In the genomic region with DNA sequence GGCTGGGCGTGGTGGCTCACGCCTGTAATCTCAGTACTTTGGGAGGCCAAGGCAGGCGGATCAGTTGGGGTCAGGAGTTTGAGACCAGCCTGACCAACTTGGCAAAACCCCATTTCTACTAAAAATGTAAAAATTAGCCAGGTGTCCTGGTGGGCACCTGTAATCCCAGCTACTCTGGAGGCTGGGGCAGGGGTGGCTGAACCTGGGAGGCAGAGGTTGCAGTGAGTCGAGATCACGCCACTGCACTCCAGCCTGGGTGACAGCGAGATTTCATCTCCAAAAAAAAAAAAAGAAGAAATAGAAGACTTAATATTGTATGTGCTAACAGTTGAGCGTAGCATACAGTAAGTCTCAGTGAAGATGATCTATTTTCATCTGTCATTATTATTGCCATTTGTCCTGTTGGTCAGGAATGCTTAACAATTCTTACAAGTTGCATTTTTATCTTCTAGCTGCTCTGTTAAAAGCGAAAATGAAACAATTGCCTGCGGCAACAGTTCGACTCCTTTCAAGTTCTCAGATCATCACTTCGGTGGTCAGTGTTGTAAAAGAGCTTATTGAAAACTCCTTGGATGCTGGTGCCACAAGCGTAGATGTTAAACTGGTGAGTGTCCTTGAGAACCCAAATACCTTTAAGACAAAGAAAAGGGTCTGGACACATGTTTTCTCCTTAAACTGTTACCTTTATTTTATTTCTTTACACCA, we compare ENCODE assay signal across 19 cellular contexts. TPM values are rescaled to one million over a fixed set of nuclear protein-coding genes. Genes with fewer than 3 reads are reported as not detected.
DNase-seq lines count a peak whose midpoint lies in the region; ATAC-seq lines count a peak whose summit lies in the region.
"Had no signal": no experiment of that assay in that cellular context is flagged by ENCODE, and none has a peak within 500 bp of the region (broad histone marks: within the 10 kb centered on the region; RNA-seq: fewer than 3 reads in every experiment).

No MANE protein-coding gene starts in this region.

- ATAC-seq in GM21526 (IDR thresholded peaks at IDR 0.05; ENCODE audit: low FRiP score, unreplicated experiment) = peak; percentile 60
- no peak for ATAC-seq in GM19397 (IDR thresholded peaks at IDR 0.05; ENCODE audit: unreplicated experiment)
- ATAC-seq: foreskin keratinocyte, left colon, mucosa of descending colon, SK-N-SH treated with all-trans-retinoic acid at 6 μM for 48 hours had no signal

- H3K4me3 Mint-ChIP-seq in activated CD4-positive, alpha-beta T cell treated with anti-CD3 and anti-CD28 coated beads, Interleukin-2, amount 10 ng/mL, durations not matched to agents 7 days and 5 days = peak overlapping the region; percentile 44
- H3K4me3 Mint-ChIP-seq in T-helper 2 cell treated with Interferon-gamma antibody and Interleukin-4, amounts not matched to agents 5 μg/mL and 100 μg/mL, for 36 hours = peak overlapping the region; percentile 33
- peak overlapping the region; percentile 75 to 92 (median 79) for H3K4me3 Mint-ChIP-seq in immature natural killer cell

- H3K36me3 Mint-ChIP-seq in activated CD4-positive, alpha-beta T cell treated with anti-CD3 and anti-CD28 coated beads, Interleukin-2, amount 10 ng/mL, durations not matched to agents 7 days and 5 days (ENCODE audit: low read depth) = peaks cover 38% of the 10 kb centered on the region
- H3K36me3 Mint-ChIP-seq in T-helper 2 cell treated with Interferon-gamma antibody and Interleukin-4, amounts not matched to agents 5 μg/mL and 100 μg/mL, for 36 hours (ENCODE audit: low read depth) = peaks cover 35% of the 10 kb centered on the region
- peaks cover 7 to 23% (median 11%) of the 10 kb centered on the region in 3 donors for H3K36me3 Mint-ChIP-seq in immature natural killer cell

- POLR2A ChIA-PET in activated CD4-positive, alpha-beta T cell treated with anti-CD3 and anti-CD28 coated beads, Interleukin-2, amount 10 ng/mL, durations not matched to agents 7 days and 5 days (lab: Charles Lee) = no interaction called here

- peaks cover 20% of the 10 kb centered on the region for H3K4me1 Mint-ChIP-seq in activated CD4-positive, alpha-beta T cell treated with anti-CD3 and anti-CD28 coated beads, Interleukin-2, amount 10 ng/mL, durations not matched to agents 7 days and 5 days
- H3K4me1 Mint-ChIP-seq in T-helper 2 cell treated with Interferon-gamma antibody and Interleukin-4, amounts not matched to agents 5 μg/mL and 100 μg/mL, for 36 hours (ENCODE audit: low read depth) = peaks cover 22% of the 10 kb centered on the region
- peaks cover 8 to 27% of the 10 kb centered on the region in 2 donors for H3K4me1 Mint-ChIP-seq in immature natural killer cell

- no peaks in the 10 kb centered on the region for H3K27me3 Mint-ChIP-seq in activated CD4-positive, alpha-beta T cell treated with anti-CD3 and anti-CD28 coated beads, Interleukin-2, amount 10 ng/mL, durations not matched to agents 7 days and 5 days
- H3K27me3 Mint-ChIP-seq in T-helper 2 cell treated with Interferon-gamma antibody and Interleukin-4, amounts not matched to agents 5 μg/mL and 100 μg/mL, for 36 hours (ENCODE audit: low read depth) = no peaks in the 10 kb centered on the region
- peaks cover 0 to 1% (median 0%) of the 10 kb centered on the region in 3 donors for H3K27me3 Mint-ChIP-seq in immature natural killer cell (ENCODE audit: low read depth in 3 of 3)
- H3K27me3 Mint-ChIP-seq: IgD-negative memory B cell had no signal

- no peaks in the 10 kb centered on the region for H3K9me3 Mint-ChIP-seq in activated CD4-positive, alpha-beta T cell treated with anti-CD3 and anti-CD28 coated beads, Interleukin-2, amount 10 ng/mL, durations not matched to agents 7 days and 5 days
- no peaks in the 10 kb centered on the region for H3K9me3 Mint-ChIP-seq in T-helper 2 cell treated with Interferon-gamma antibody and Interleukin-4, amounts not matched to agents 5 μg/mL and 100 μg/mL, for 36 hours
- no peaks in the 10 kb centered on the region for H3K9me3 Mint-ChIP-seq in immature natural killer cell
- H3K9me3 Mint-ChIP-seq: IgD-negative memory B cell had no signal

- H3K27ac Mint-ChIP-seq in activated CD4-positive, alpha-beta T cell treated with anti-CD3 and anti-CD28 coated beads, Interleukin-2, amount 10 ng/mL, durations not matched to agents 7 days and 5 days = peak overlapping the region; percentile 82
- H3K27ac Mint-ChIP-seq in T-helper 2 cell treated with Interferon-gamma antibody and Interleukin-4, amounts not matched to agents 5 μg/mL and 100 μg/mL, for 36 hours = no peak overlapping the region
- peak overlapping the region; percentile 93 to 99 (median 95) for H3K27ac Mint-ChIP-seq in immature natural killer cell

- CTCF ChIA-PET in activated CD4-positive, alpha-beta T cell treated with anti-CD3 and anti-CD28 coated beads, Interleukin-2, amount 10 ng/mL, durations not matched to agents 7 days and 5 days (lab: Charles Lee) = interaction anchor here (0.7 to 1.6 kb wide), 5 partner anchors 11 to 279 kb away, joined by 3 to 4 read pairs (median 3); a partner anchor contains a TSS

- DNase-seq in activated CD4-positive, alpha-beta T cell treated with anti-CD3 and anti-CD28 coated beads, Interleukin-2, amount 10 ng/mL, durations not matched to agents 7 days and 5 days = peak; percentile 11
- DNase-seq in activated CD4-positive, alpha-beta T cell treated with anti-CD3 and anti-CD28 coated beads, Interleukin-2, amount 50 U/mL, for 1 hour = no peak
- DNase-seq in T-helper 2 cell treated with Interferon-gamma antibody and Interleukin-4, amounts not matched to agents 5 μg/mL and 100 μg/mL, for 36 hours (ENCODE audit: low spot score) = no peak
- peak; percentile 49 to 59 (median 54) for DNase-seq in immature natural killer cell
- DNase-seq in NCI-H774 (lab: John Stamatoyannopoulos, UW) = no peak
- DNase-seq in NCI-H226 = no peak
- DNase-seq: activated CD4-positive, alpha-beta T cell treated with anti-CD3 and anti-CD28 coated beads, Interleukin-2, amount 50 U/mL, for 48 hours; activated gamma-delta T cell treated with Interleukin-2 at 50 U/mL for 16 hours; cortex of kidney; foreskin keratinocyte; left colon; mucosa of descending colon; NCI-H1105 treated with DMSO at 0.1 percent for 48 hours; NCI-H2171 treated with DMSO at 0.1 percent for 48 hours; Peyer's patch had no signal

RNA-seq across cellular contexts. Expression of a gene that starts 7.2 kb away (rescaled TPM):
- 10 to 100 TPM; 26.7 to 35.0 TPM for total RNA-seq in activated CD4-positive, alpha-beta T cell treated with anti-CD3 and anti-CD28 coated beads, Interleukin-2, amount 10 ng/mL, durations not matched to agents 7 days and 5 days
- 10 to 100 TPM in 2 of 3 donors, 1 to 10 TPM in 1; 6.3 to 20.1 (median 12.5) TPM for polyA plus RNA-seq in immature natural killer cell

RNA-seq across cellular contexts. Expression of a gene that starts 7.4 kb away (rescaled TPM):
- total RNA-seq in activated CD4-positive, alpha-beta T cell treated with anti-CD3 and anti-CD28 coated beads, Interleukin-2, amount 10 ng/mL, durations not matched to agents 7 days and 5 days = 10 to 100 TPM; 65.6 to 81.1 TPM
- polyA plus RNA-seq in immature natural killer cell = 100 to 1,000 TPM in 1 of 3 donors, 10 to 100 TPM in 2; 70.8 to 113 (median 85.2) TPM

RNA-seq across cellular contexts. Expression of a gene that starts 28.9 kb away (rescaled TPM):
- total RNA-seq in activated CD4-positive, alpha-beta T cell treated with anti-CD3 and anti-CD28 coated beads, Interleukin-2, amount 10 ng/mL, durations not matched to agents 7 days and 5 days = 1 to 10 TPM; 7.7 to 7.8 TPM
- polyA plus RNA-seq in immature natural killer cell = 10 to 100 TPM in 2 of 3 donors, 1 to 10 TPM in 1; 9.6 to 10.2 (median 10.1) TPM

Comparison
In these comparisons a context has a peak if more than half of its experiments do, and no peak if none do; other contexts are left out.
1. DNase-seq: peak in activated CD4-positive, alpha-beta T cell treated with anti-CD3 and anti-CD28 coated beads, Interleukin-2, amount 10 ng/mL, durations not matched to agents 7 days and 5 days (single experiment) and immature natural killer cell (3 of 3); none in activated CD4-positive, alpha-beta T cell treated with anti-CD3 and anti-CD28 coated beads, Interleukin-2, amount 50 U/mL, for 1 hour (single experiment), T-helper 2 cell treated with Interferon-gamma antibody and Interleukin-4, amounts not matched to agents 5 μg/mL and 100 μg/mL, for 36 hours (single experiment), NCI-H774 (single experiment) and NCI-H226 (single experiment).
2. Peak in every context shown above with its lines, with median percentiles within 50 percentile points of each other: H3K4me3 Mint-ChIP-seq.